ENCODE assay signal across 8 cellular contexts in genomic region chr7:131108212-131108980, GRCh38.
DNase-seq lines count a peak whose midpoint lies in the region; ATAC-seq and TF ChIP-seq lines count a peak whose summit lies in the region.

No MANE protein-coding gene starts in this region.

- H3K36me3 ChIP-seq in BE2C (no peaks in the 10 kb centered on the region), esophagus (ENCODE audit: control insufficient read depth in 2 of 2, insufficient read depth in 2 of 2, low read length in 1 of 2) (no peaks in the 10 kb centered on the region)

- no peaks in the 10 kb centered on the region for H3K27me3 ChIP-seq in BE2C
- no peaks in the 10 kb centered on the region for H3K27me3 ChIP-seq in esophagus (ENCODE audit: control insufficient read depth in 1 of 2, insufficient read depth in 2 of 2, low read length in 2 of 2)

- no peaks in the 10 kb centered on the region for H3K9me3 Mint-ChIP-seq in neural crest cell

- TF ChIP-seq CTCF in BE2C (IDR thresholded peaks at IDR 0.05; ENCODE audit: low read depth, low read length) (no peak), neural crest cell (conservative IDR thresholded peaks at IDR 0.05) (no peak)

- H3K4me1 ChIP-seq in BE2C, result no peaks in the 10 kb centered on the region; the same call in 1 of the 2 replicates
- peaks cover 2 to 5% of the 10 kb centered on the region in 2 donors for H3K4me1 ChIP-seq in esophagus (ENCODE audit: control insufficient read depth in 2 of 2, insufficient read depth in 2 of 2, low read length in 1 of 2)

- no peak for DNase-seq in BE2C
- peak; percentile 43 for DNase-seq in T-helper 22 cell (ENCODE audit: low read depth)
- DNase-seq in neural crest cell (ENCODE audit: low read depth, low spot score), result no peak
- DNase-seq in NCI-H524 treated with DMSO at 0.1 percent for 48 hours (lab: John Stamatoyannopoulos, UW), result no peak

- 9 to 11% methylated on average over 31 of the region's 31 CpGs for WGBS in esophagus, 2 donors

- peak overlapping the region; percentile 99 for H3K4me3 Mint-ChIP-seq in neural crest cell

- ATAC-seq in GM21390 (IDR thresholded peaks at IDR 0.05; ENCODE audit: unreplicated experiment) (peak; percentile 12), GM18867 (IDR thresholded peaks at IDR 0.05; ENCODE audit: unreplicated experiment) (no peak), GM21447 (IDR thresholded peaks at IDR 0.05; ENCODE audit: unreplicated experiment) (no peak)

- no peaks in the 10 kb centered on the region for H3K36me3 Mint-ChIP-seq in neural crest cell (ENCODE audit: low read depth)

- no peak overlapping the region for H3K27ac Mint-ChIP-seq in neural crest cell (ENCODE audit: unreplicated experiment)

- H3K9me3 ChIP-seq in BE2C (no peaks in the 10 kb centered on the region), esophagus (ENCODE audit: control insufficient read depth in 2 of 2, insufficient read depth in 1 of 2, low read depth in 1 of 2, low read length in 1 of 2) (no peaks in the 10 kb centered on the region)

- H3K4me3 ChIP-seq in BE2C (ENCODE audit: low read depth, low read length) (peak overlapping the region; percentile 97), esophagus (ENCODE audit: low read depth in 1 of 2, low read length in 2 of 2) (peak overlapping the region; percentile 61 to 92)

- H3K4me1 Mint-ChIP-seq in neural crest cell, result peaks cover 49% of the 10 kb centered on the region

- H3K27ac ChIP-seq in esophagus (ENCODE audit: low read depth in 2 of 2, low read length in 1 of 2), result peak overlapping the region; percentile 94 to 98

- H3K27me3 Mint-ChIP-seq in neural crest cell (ENCODE audit: low read depth), result peaks cover 77% of the 10 kb centered on the region
